Comparison of ENCODE assay signal across 9 cellular contexts in the genomic region with DNA sequence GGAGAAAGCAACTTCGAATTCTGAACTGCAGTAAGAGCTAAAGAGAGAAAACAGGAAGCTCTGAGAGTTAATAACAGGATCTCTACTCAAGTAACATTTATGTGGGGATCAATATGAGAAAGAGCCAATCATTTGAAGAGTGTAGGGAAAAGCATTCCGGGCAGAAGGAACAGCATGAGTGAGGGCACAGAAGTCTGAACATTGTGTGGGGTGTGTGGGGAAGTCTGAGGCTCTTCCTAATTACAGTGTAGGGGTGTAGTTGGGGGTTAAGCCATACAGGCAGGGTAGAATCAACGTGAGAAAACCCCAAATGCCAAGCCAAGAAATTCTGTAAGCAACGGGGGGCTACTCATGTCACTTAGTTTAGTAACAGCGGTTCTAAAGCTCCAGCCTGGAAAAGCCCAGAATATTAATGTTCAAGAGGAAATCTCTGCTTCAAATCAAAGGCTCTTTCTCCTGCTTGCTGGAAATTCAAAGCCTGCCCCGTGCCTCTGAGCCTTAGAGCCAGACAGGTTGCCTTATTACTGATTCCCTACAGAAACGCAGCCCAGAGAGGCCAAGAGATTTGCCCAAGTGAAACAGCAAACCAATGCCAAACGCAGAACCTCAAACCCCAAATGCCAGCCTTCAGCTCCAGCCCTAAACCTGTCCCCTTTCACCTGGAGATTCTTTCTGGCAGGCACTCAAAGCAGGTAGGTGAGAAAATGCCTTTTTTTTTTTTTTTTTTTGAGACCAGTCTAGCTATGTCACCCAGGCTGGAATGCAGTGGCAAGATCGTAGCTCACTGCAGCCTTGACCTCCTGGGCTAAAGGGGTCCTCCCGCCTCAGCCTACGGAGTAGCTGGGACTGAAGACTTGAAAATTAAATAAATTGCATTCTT. TPM values are rescaled to one million over a fixed set of nuclear protein-coding genes. Genes with fewer than 3 reads are reported as not detected.
A peak's percentile ranks its signal among the peaks of the same experiment; 100 is the strongest.
DNase-seq lines count a peak whose midpoint lies in the region; ATAC-seq, FAIRE-seq and TF ChIP-seq lines count a peak whose summit lies in the region.
"Had no signal": no experiment of that assay in that cellular context is flagged by ENCODE, and none has a peak within 500 bp of the region (broad histone marks: within the 10 kb centered on the region; RNA-seq: fewer than 3 reads in every experiment).

No MANE protein-coding gene starts in this region.

- H3K36me3 Mint-ChIP-seq in IgD-negative memory B cell = no peaks in the 10 kb centered on the region
- no peaks in the 10 kb centered on the region for H3K36me3 Mint-ChIP-seq in astrocyte (ENCODE audit: low read depth, unreplicated experiment)

- H3K9ac ChIP-seq in astrocyte (ENCODE audit: low read length) (peak overlapping the region; percentile 74), mucosa of rectum (ENCODE audit: low read depth in 1 of 2, low read length in 2 of 2) (peak overlapping the region; percentile 49 to 79)

- H3K79me2 ChIP-seq in astrocyte (ENCODE audit: insufficient read depth, low read length) = no peaks in the 10 kb centered on the region

- BruUV-seq in A673 (replicated peaks; lab: Mats Ljungman, UMichigan) = TSS peak; percentile 78

- H3K4me3 ChIP-seq in A673 (ENCODE audit: low read depth, low read length, poor library complexity, severe bottlenecking) = peak overlapping the region; percentile 45
- H3K4me3 ChIP-seq in astrocyte (ENCODE audit: insufficient read depth, low read depth, low read length) = no peak overlapping the region
- peak overlapping the region; percentile 41 to 55 for H3K4me3 ChIP-seq in mucosa of rectum (ENCODE audit: low read length in 2 of 2)

- TF ChIP-seq CTCF in A673 (conservative IDR thresholded peaks at IDR 0.05; ENCODE audit: low read depth, low read length) (no peak), astrocyte (IDR thresholded peaks at IDR 0.05; ENCODE audit: insufficient read depth, low read depth, low read length) (no peak), GM10266 (IDR thresholded peaks at IDR 0.05; ENCODE audit: control insufficient read depth, insufficient read depth, low read depth, missing control alignments) (no peak)

- peak overlapping the region; percentile 81 for H3K4me2 ChIP-seq in astrocyte (ENCODE audit: low read length)

- H3K36me3 ChIP-seq in A673 (ENCODE audit: insufficient read depth, low read length, poor library complexity, severe bottlenecking) = no peaks in the 10 kb centered on the region
- H3K36me3 ChIP-seq in astrocyte (ENCODE audit: insufficient read depth, low read length) = no peaks in the 10 kb centered on the region
- no peaks in the 10 kb centered on the region for H3K36me3 ChIP-seq in mucosa of rectum (ENCODE audit: control insufficient read depth in 2 of 2, insufficient read depth in 2 of 2, low read length in 2 of 2)

- ATAC-seq in sciatic nerve = no peak

- POLR2A ChIA-PET in A673 (lab: Charles Lee; ENCODE audit: low non-redundant PET) = interaction anchor here (0.6 to 0.8 kb wide), 2 partner anchors 13 to 45 kb away, joined by 3 to 17 read pairs; no protein-coding TSS in a partner anchor

- H3K9me3 Mint-ChIP-seq in IgD-negative memory B cell (no peaks in the 10 kb centered on the region), astrocyte (ENCODE audit: unreplicated experiment) (no peaks in the 10 kb centered on the region)

- FAIRE-seq in astrocyte (lab: Jason Lieb, UNC) = no peak
- FAIRE-seq: endometrium had no signal

- intact Hi-C loops in A673 (cut with micrococcal nuclease; ENCODE audit: unreplicated experiment) = no loop called here
- intact Hi-C loops in sciatic nerve (cut with DNase I) = no loop called here

- no peak overlapping the region for H2AFZ ChIP-seq in astrocyte (ENCODE audit: low read depth, low read length)

- H3K4me1 Mint-ChIP-seq in IgD-negative memory B cell (peaks cover 35 to 39% (median 37%) of the 10 kb centered on the region in 3 donors), astrocyte (ENCODE audit: low read depth, unreplicated experiment) (peaks cover 32% of the 10 kb centered on the region)

- H3K4me1 ChIP-seq in A673 (ENCODE audit: insufficient read depth, low read length, poor library complexity, severe bottlenecking) (peaks cover 46% of the 10 kb centered on the region), astrocyte (ENCODE audit: insufficient read depth, low read length) (peaks cover 45% of the 10 kb centered on the region), mucosa of rectum (ENCODE audit: control insufficient read depth in 2 of 2, insufficient read depth in 2 of 2, low read length in 2 of 2) (peaks cover 44 to 45% of the 10 kb centered on the region in 2 donors)

- H4K20me1 ChIP-seq in astrocyte (ENCODE audit: insufficient read depth, low read length) = no peaks in the 10 kb centered on the region

- H3K27ac ChIP-seq in A673 (ENCODE audit: low read depth, low read length, poor library complexity, severe bottlenecking) (peak overlapping the region; percentile 96), astrocyte (ENCODE audit: low read depth, low read length) (peak overlapping the region; percentile 88), mucosa of rectum (ENCODE audit: low read depth in 2 of 2, low read length in 2 of 2) (peak overlapping the region; percentile 80 to 88)

- CTCF ChIA-PET in A673 (lab: Charles Lee) = interaction anchor here (1.0 kb wide), 1 partner anchor 422 kb away, joined by 14 read pairs; no protein-coding TSS in a partner anchor

- H3K27ac Mint-ChIP-seq in IgD-negative memory B cell (peak overlapping the region; percentile 81 to 97 (median 94)), astrocyte (ENCODE audit: unreplicated experiment) (peak overlapping the region; percentile 93)

- no peaks in the 10 kb centered on the region for H3K27me3 ChIP-seq in A673 (replicated peaks; ENCODE audit: insufficient read depth, low read depth, low read length, poor library complexity)
- H3K27me3 ChIP-seq in astrocyte (ENCODE audit: insufficient read depth, low read length) = no peaks in the 10 kb centered on the region
- no peaks in the 10 kb centered on the region for H3K27me3 ChIP-seq in mucosa of rectum (ENCODE audit: control insufficient read depth in 2 of 2, insufficient read depth in 2 of 2, low read length in 2 of 2)

- H3K27me3 Mint-ChIP-seq in IgD-negative memory B cell (no peaks in the 10 kb centered on the region), astrocyte (ENCODE audit: low read depth, unreplicated experiment) (no peaks in the 10 kb centered on the region)

- H3K9me3 ChIP-seq in A673 (ENCODE audit: low read depth, low read length, poor library complexity, severe bottlenecking) (no peaks in the 10 kb centered on the region), astrocyte (ENCODE audit: insufficient read depth, low read depth, low read length) (no peaks in the 10 kb centered on the region), mucosa of rectum (ENCODE audit: control insufficient read depth in 2 of 2, low read length in 2 of 2) (no peaks in the 10 kb centered on the region)

- peak overlapping the region; percentile 76 to 90 (median 83) for H3K4me3 Mint-ChIP-seq in IgD-negative memory B cell
- peak overlapping the region; percentile 16 for H3K4me3 Mint-ChIP-seq in astrocyte (ENCODE audit: unreplicated experiment)

- no peak for DNase-seq in A673 (ENCODE audit: low spot score)
- DNase-seq in astrocyte (ENCODE audit: low read depth) = no peak
- no peak for DNase-seq in ecto neural progenitor cell (ENCODE audit: low spot score)
- no peak for DNase-seq in GM10266 (ENCODE audit: extremely low spot score)
- no peak for DNase-seq in NCI-H345 (lab: John Stamatoyannopoulos, UW)
- no peak for DNase-seq in sciatic nerve (ENCODE audit: low spot score)

RNA-seq across cellular contexts. Expression of a gene that starts 36.1 kb away (rescaled TPM):
- total RNA-seq in A673 (2021) (29.5 and 31.2 TPM in 2 replicates), astrocyte (24.3 and 24.8 TPM in 2 replicates), sciatic nerve (50.0 TPM)
- 27.6 TPM for polyA plus RNA-seq in IgD-negative memory B cell

RNA-seq across cellular contexts. Expression of a gene that starts 44.9 kb away (rescaled TPM):
- 20.7 and 39.6 TPM in 2 replicates for total RNA-seq in A673 (2021)
- polyA plus RNA-seq in IgD-negative memory B cell = 79.9 TPM
- total RNA-seq in astrocyte = 244 and 313 TPM in 2 replicates
- 232 TPM for total RNA-seq in sciatic nerve
